15 cellular contexts compared by ENCODE assay signal in the genomic region with DNA sequence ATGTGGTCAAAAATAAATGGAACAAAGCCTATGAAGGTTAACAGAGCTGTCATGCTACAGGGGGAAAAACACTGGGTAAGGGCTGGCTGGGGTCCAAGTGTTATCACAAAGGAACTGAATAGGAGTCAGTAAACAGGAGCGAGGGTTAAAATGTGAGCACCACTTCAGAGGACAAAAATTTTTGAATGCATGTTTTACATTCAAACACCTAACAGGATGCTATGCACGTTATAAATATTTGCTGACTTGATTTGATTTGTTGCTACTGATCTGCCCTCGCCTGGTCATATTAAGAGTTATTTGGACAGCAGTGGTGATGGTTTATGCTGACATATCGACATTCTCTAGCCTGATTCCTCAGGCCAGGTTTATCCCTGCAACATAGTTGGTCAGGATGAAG. TPM values are rescaled to one million over a fixed set of nuclear protein-coding genes. Genes with fewer than 3 reads are reported as not detected.
DNase-seq lines count a peak whose midpoint lies in the region; ATAC-seq and TF ChIP-seq lines count a peak whose summit lies in the region.
"Had no signal": no experiment of that assay in that cellular context is flagged by ENCODE, and none has a peak within 500 bp of the region (broad histone marks: within the 10 kb centered on the region; RNA-seq: fewer than 3 reads in every experiment).

No MANE protein-coding gene starts in this region.

- TF ChIP-seq EP300 in stomach (IDR thresholded peaks at IDR 0.05) = no peak

- 25 to 48% (median 44%) methylated on average over 4 of the region's 4 CpGs for WGBS in stomach, 5 donors

- no peak for TF ChIP-seq POLR2A in stomach (IDR thresholded peaks at IDR 0.05)

- no peaks in the 10 kb centered on the region for H3K36me3 Mint-ChIP-seq in activated T-helper 2 cell treated with anti-CD3 and anti-CD28 coated beads, Interferon-gamma antibody, Interleukin-2, Interleukin-4, amounts not matched to agents 10 μg/mL and 5 μg/mL and 100 μg/mL, durations not matched to agents 14 hours and 24 hours and 36 hours (ENCODE audit: low read depth)
- H3K36me3 Mint-ChIP-seq: immature natural killer cell had no signal

- no peaks in the 10 kb centered on the region for H3K9me3 ChIP-seq in stomach
- H3K9me3 ChIP-seq: testis had no signal

- H3K36me3 ChIP-seq in stomach = no peaks in the 10 kb centered on the region

- no peaks in the 10 kb centered on the region for H3K9me3 Mint-ChIP-seq in activated T-helper 2 cell treated with anti-CD3 and anti-CD28 coated beads, Interferon-gamma antibody, Interleukin-2, Interleukin-4, amounts not matched to agents 10 μg/mL and 5 μg/mL and 100 μg/mL, durations not matched to agents 14 hours and 24 hours and 36 hours
- H3K9me3 Mint-ChIP-seq: activated CD4-positive, alpha-beta T cell treated with anti-CD3 and anti-CD28 coated beads, Interleukin-2, amount 10 ng/mL, durations not matched to agents 7 days and 5 days; activated T-helper 17 cell treated with anti-CD3 and anti-CD28 coated beads, Interleukin-2, amount 50 U/mL, for 72 hours; immature natural killer cell had no signal

- no peak overlapping the region for H3K27ac ChIP-seq in stomach
- H3K27ac ChIP-seq: testis had no signal

- intact Hi-C loops in stomach (cut with DNase I; ENCODE audit: low total_unique reads) = no loop called here
- intact Hi-C loops in activated T-helper 2 cell treated with anti-CD3 and anti-CD28 coated beads, Interferon-gamma antibody, Interleukin-2, Interleukin-4, amounts not matched to agents 10 μg/mL and 5 μg/mL and 100 μg/mL, durations not matched to agents 14 hours and 24 hours and 36 hours (cut with micrococcal nuclease) = no loop called here

- H3K27ac Mint-ChIP-seq in activated T-helper 2 cell treated with anti-CD3 and anti-CD28 coated beads, Interferon-gamma antibody, Interleukin-2, Interleukin-4, amounts not matched to agents 10 μg/mL and 5 μg/mL and 100 μg/mL, durations not matched to agents 14 hours and 24 hours and 36 hours = no peak overlapping the region
- H3K27ac Mint-ChIP-seq: activated CD4-positive, alpha-beta T cell treated with anti-CD3 and anti-CD28 coated beads, Interleukin-2, amount 10 ng/mL, durations not matched to agents 7 days and 5 days; activated T-helper 17 cell treated with anti-CD3 and anti-CD28 coated beads, Interleukin-2, amount 50 U/mL, for 72 hours; immature natural killer cell had no signal

- peak; percentile 39 for DNase-seq in NCI-H510A treated with DMSO at 0.1 percent for 48 hours (lab: John Stamatoyannopoulos, UW)
- DNase-seq in NCI-H510A (lab: John Stamatoyannopoulos, UW) = no peak
- DNase-seq in NCI-H69 (lab: John Stamatoyannopoulos, UW) = peak; percentile 73
- DNase-seq in astrocyte of the hippocampus (ENCODE audit: low read depth, low spot score) = peak; percentile 62
- DNase-seq in stomach = peak; percentile 44
- no peak for DNase-seq in activated T-helper 2 cell treated with anti-CD3 and anti-CD28 coated beads, Interferon-gamma antibody, Interleukin-2, Interleukin-4, amounts not matched to agents 10 μg/mL and 5 μg/mL and 100 μg/mL, durations not matched to agents 14 hours and 24 hours and 36 hours (ENCODE audit: low spot score)
- DNase-seq: ACHN; activated CD4-positive, alpha-beta T cell treated with anti-CD3 and anti-CD28 coated beads, Interleukin-2, amount 10 ng/mL, durations not matched to agents 7 days and 5 days; immature natural killer cell; MV-4-11; T-helper 2 cell; testis had no signal

- TF ChIP-seq CTCF in stomach (IDR thresholded peaks at IDR 0.05) = no peak

- ATAC-seq in GM19452 (IDR thresholded peaks at IDR 0.05; ENCODE audit: unreplicated experiment) (no peak), HG03025 (IDR thresholded peaks at IDR 0.05; ENCODE audit: low FRiP score, unreplicated experiment) (no peak)
- ATAC-seq: activated T-helper 17 cell treated with anti-CD3 and anti-CD28 coated beads, Interleukin-2, amount 50 U/mL, for 72 hours had no signal

- H3K27me3 Mint-ChIP-seq in activated T-helper 2 cell treated with anti-CD3 and anti-CD28 coated beads, Interferon-gamma antibody, Interleukin-2, Interleukin-4, amounts not matched to agents 10 μg/mL and 5 μg/mL and 100 μg/mL, durations not matched to agents 14 hours and 24 hours and 36 hours (ENCODE audit: low read depth) = no peaks in the 10 kb centered on the region
- H3K27me3 Mint-ChIP-seq: activated CD4-positive, alpha-beta T cell treated with anti-CD3 and anti-CD28 coated beads, Interleukin-2, amount 10 ng/mL, durations not matched to agents 7 days and 5 days; activated T-helper 17 cell treated with anti-CD3 and anti-CD28 coated beads, Interleukin-2, amount 50 U/mL, for 72 hours had no signal

- H3K27me3 ChIP-seq in stomach = no peaks in the 10 kb centered on the region
- H3K27me3 ChIP-seq: testis had no signal

- no peaks in the 10 kb centered on the region for H3K4me1 ChIP-seq in stomach
- H3K4me1 ChIP-seq: testis had no signal

- H3K4me3 Mint-ChIP-seq in activated T-helper 2 cell treated with anti-CD3 and anti-CD28 coated beads, Interferon-gamma antibody, Interleukin-2, Interleukin-4, amounts not matched to agents 10 μg/mL and 5 μg/mL and 100 μg/mL, durations not matched to agents 14 hours and 24 hours and 36 hours (ENCODE audit: low read depth) = no peak overlapping the region
- H3K4me3 Mint-ChIP-seq: activated CD4-positive, alpha-beta T cell treated with anti-CD3 and anti-CD28 coated beads, Interleukin-2, amount 10 ng/mL, durations not matched to agents 7 days and 5 days; activated T-helper 17 cell treated with anti-CD3 and anti-CD28 coated beads, Interleukin-2, amount 50 U/mL, for 72 hours; immature natural killer cell had no signal

- H3K4me3 ChIP-seq in stomach = no peak overlapping the region
- H3K4me3 ChIP-seq: testis had no signal

- peaks cover 10% of the 10 kb centered on the region for H3K4me1 Mint-ChIP-seq in activated T-helper 2 cell treated with anti-CD3 and anti-CD28 coated beads, Interferon-gamma antibody, Interleukin-2, Interleukin-4, amounts not matched to agents 10 μg/mL and 5 μg/mL and 100 μg/mL, durations not matched to agents 14 hours and 24 hours and 36 hours (ENCODE audit: low read depth)
- H3K4me1 Mint-ChIP-seq: immature natural killer cell had no signal

RNA-seq across cellular contexts. Expression of a gene that starts 7.4 kb away (rescaled TPM):
- total RNA-seq in stomach = 100 to 1,000 TPM in 3 of 5 donors, 10 to 100 TPM in 2; 66.5 to 123 (median 100) TPM
- 10 to 100 TPM; 43.3 to 58.7 (median 51.5) TPM for polyA plus RNA-seq in stomach
- 135 and 137 TPM in 2 replicates for total RNA-seq in activated T-helper 2 cell treated with anti-CD3 and anti-CD28 coated beads, Interferon-gamma antibody, Interleukin-2, Interleukin-4, amounts not matched to agents 10 μg/mL and 5 μg/mL and 100 μg/mL, durations not matched to agents 14 hours and 24 hours and 36 hours

Comparison
In these comparisons a context has a peak if more than half of its experiments do, and no peak if none do; other contexts are left out.
1. DNase-seq: peak in NCI-H510A treated with DMSO at 0.1 percent for 48 hours (single experiment), NCI-H69 (single experiment), astrocyte of the hippocampus (single experiment) and stomach (single experiment); none in NCI-H510A (single experiment) and activated T-helper 2 cell treated with anti-CD3 and anti-CD28 coated beads, Interferon-gamma antibody, Interleukin-2, Interleukin-4, amounts not matched to agents 10 μg/mL and 5 μg/mL and 100 μg/mL, durations not matched to agents 14 hours and 24 hours and 36 hours (single experiment).